1 cellular context compared by ENCODE assay signal in genomic region chr22:46612341-46612903, GRCh38.
TF ChIP-seq lines count a peak whose summit lies in the region.

No MANE protein-coding gene starts in this region.

TF ChIP-seq in HepG2, 621 proteins besides CTCF, POLR2A, EP300 and RAD21 (continued from another document):
- TF ChIP-seq LCORL (IDR thresholded peaks at IDR 0.05), result no peak
- 0 out of 2 replicates have a peak, but pooled peaks have one; percentile 29 for TF ChIP-seq LCORL (CRISPR knock-in tag; IDR thresholded peaks at IDR 0.05)
- 0 out of 2 replicates have a peak, but pooled peaks have one; percentile 10 for TF ChIP-seq ZNF709 (CRISPR knock-in tag; IDR thresholded peaks at IDR 0.05)
- TF ChIP-seq ZNF776 (CRISPR knock-in tag; IDR thresholded peaks at IDR 0.05), result no peak
- TF ChIP-seq ZNF569 (CRISPR knock-in tag; IDR thresholded peaks at IDR 0.05; ENCODE audit: borderline replicate concordance), result 0 out of 2 replicates have a peak, but pooled peaks have one; percentile 28
- TF ChIP-seq ZFP90 (CRISPR knock-in tag; IDR thresholded peaks at IDR 0.05; ENCODE audit: borderline replicate concordance), result 0 out of 2 replicates have a peak, but pooled peaks have one; percentile 16
- TF ChIP-seq ZFP36L1 (CRISPR knock-in tag; IDR thresholded peaks at IDR 0.05), result 0 out of 2 replicates have a peak, but pooled peaks have one; percentile 59
